8 cellular contexts compared by ENCODE assay signal in genomic region chr20:5078399-5078958, GRCh38. TPM values are rescaled to one million over a fixed set of nuclear protein-coding genes. Genes with fewer than 3 reads are reported as not detected.
DNase-seq lines count a peak whose midpoint lies in the region; ATAC-seq and TF ChIP-seq lines count a peak whose summit lies in the region.

No MANE protein-coding gene starts in this region.

- ATAC-seq in GM18517 (IDR thresholded peaks at IDR 0.05; ENCODE audit: unreplicated experiment) (peak; percentile 97), HG02885 (IDR thresholded peaks at IDR 0.05; ENCODE audit: poor library complexity, unreplicated experiment) (peak; percentile 97), Right ventricle myocardium inferior (peak; percentile 70)
- ATAC-seq in activated T-cell treated with anti-CD3 and anti-CD28 coated beads, Interleukin-2, amount 50 U/mL, for 4 hours, result peak; percentile 96 to 97

- H3K4me3 ChIP-seq in OCI-LY3 (ENCODE audit: low read length) (peak overlapping the region; percentile 56), H7 (ENCODE audit: insufficient read depth, low read depth, low read length) (no peak overlapping the region)

- no peak for TF ChIP-seq CTCF in OCI-LY3 (IDR thresholded peaks at IDR 0.05; ENCODE audit: low read depth, low read length)

- H3K4me1 ChIP-seq in OCI-LY3 (ENCODE audit: low read length), result peaks cover 56% of the 10 kb centered on the region

- peaks cover 37% of the 10 kb centered on the region for H3K4me1 Mint-ChIP-seq in activated T-cell treated with anti-CD3 and anti-CD28 coated beads, Interleukin-2, amount 50 U/mL, for 4 hours (ENCODE audit: low read depth)

- H3K27ac ChIP-seq in OCI-LY3 (ENCODE audit: low read length), result peak overlapping the region; percentile 78

- H4K20me1 ChIP-seq in OCI-LY3 (ENCODE audit: insufficient read depth, low read length), result no peaks in the 10 kb centered on the region

- H3K27me3 ChIP-seq in OCI-LY3 (ENCODE audit: low read depth, low read length) (no peaks in the 10 kb centered on the region), H7 (ENCODE audit: control insufficient read depth, insufficient read depth, low read length) (no peaks in the 10 kb centered on the region)

- no peaks in the 10 kb centered on the region for H3K9me3 Mint-ChIP-seq in activated T-cell treated with anti-CD3 and anti-CD28 coated beads, Interleukin-2, amount 50 U/mL, for 4 hours

- intact Hi-C loops in Right ventricle myocardium inferior (cut with DNase I), result loop anchor here (10.0 kb wide), 1 partner anchor 74 kb away; the partner anchor contains the start of gene SLC23A2

- H3K36me3 Mint-ChIP-seq in activated T-cell treated with anti-CD3 and anti-CD28 coated beads, Interleukin-2, amount 50 U/mL, for 4 hours (ENCODE audit: insufficient read depth), result no peaks in the 10 kb centered on the region

- H3K36me3 ChIP-seq in OCI-LY3 (replicated peaks; ENCODE audit: low read depth, low read length) (no peaks in the 10 kb centered on the region), H7 (replicated peaks; ENCODE audit: control insufficient read depth, insufficient read depth, low read length) (no peaks in the 10 kb centered on the region)

- peak overlapping the region; percentile 86 for H3K4me2 ChIP-seq in OCI-LY3 (ENCODE audit: low read length)

- H3K79me2 ChIP-seq in OCI-LY3 (ENCODE audit: low read length), result no peaks in the 10 kb centered on the region

- peak overlapping the region; percentile 61 for H3K9ac ChIP-seq in OCI-LY3 (ENCODE audit: low read length)

- DNase-seq in activated T-cell treated with anti-CD3 and anti-CD28 coated beads, Interleukin-2, amount 50 U/mL, for 4 hours, result peak; percentile 63
- DNase-seq in Right ventricle myocardium inferior (ENCODE audit: missing footprints) (peak; percentile 82), H7 (no peak), D341Med (ENCODE audit: low spot score) (no peak)
- peak; percentile 24 to 28 for DNase-seq in stimulated activated CD4-positive, alpha-beta T cell treated with anti-CD3 and anti-CD28 coated beads, Interleukin-1b, Interleukin-23, amount 100 ng/mL, for 1 hour (ENCODE audit: low read depth in 2 of 2)

- peak overlapping the region; percentile 23 for H2AFZ ChIP-seq in OCI-LY3 (ENCODE audit: low read depth, low read length)

- H3K9me3 ChIP-seq in OCI-LY3 (ENCODE audit: insufficient read depth, low read length), result no peaks in the 10 kb centered on the region

- H3K4me3 Mint-ChIP-seq in activated T-cell treated with anti-CD3 and anti-CD28 coated beads, Interleukin-2, amount 50 U/mL, for 4 hours, result peak overlapping the region; percentile 45

- no peaks in the 10 kb centered on the region for H3K27me3 Mint-ChIP-seq in activated T-cell treated with anti-CD3 and anti-CD28 coated beads, Interleukin-2, amount 50 U/mL, for 4 hours (ENCODE audit: low read depth)

RNA-seq across cellular contexts. Expression of gene TMEM230, which starts 34.4 kb away (rescaled TPM):
- total RNA-seq in activated T-cell treated with anti-CD3 and anti-CD28 coated beads, Interleukin-2, amount 50 U/mL, for 4 hours, result 10 to 100 TPM; 54.0 to 63.6 (median 59.7) TPM
- total RNA-seq in Right ventricle myocardium inferior, result 86.3 TPM
- 119 and 138 TPM in 2 replicates for total RNA-seq in H7 (2014; rRNA removed; shearing (Covaris generic))

RNA-seq across cellular contexts. Expression of gene PCNA, which starts 41.3 kb away (rescaled TPM):
- total RNA-seq in activated T-cell treated with anti-CD3 and anti-CD28 coated beads, Interleukin-2, amount 50 U/mL, for 4 hours, result 100 to 1,000 TPM; 368 to 469 (median 411) TPM
- 35.8 TPM for total RNA-seq in Right ventricle myocardium inferior
- total RNA-seq in H7 (2014; rRNA removed; shearing (Covaris generic)), result 294 and 304 TPM in 2 replicates

RNA-seq across cellular contexts. Expression of gene CDS2, which starts 48.3 kb away (rescaled TPM):
- 10 to 100 TPM; 31.3 to 37.6 (median 35.3) TPM for total RNA-seq in activated T-cell treated with anti-CD3 and anti-CD28 coated beads, Interleukin-2, amount 50 U/mL, for 4 hours
- 57.2 TPM for total RNA-seq in Right ventricle myocardium inferior
- 25.1 and 27.5 TPM in 2 replicates for total RNA-seq in H7 (2014; rRNA removed; shearing (Covaris generic))

Comparison
In these comparisons a context has a peak if more than half of its experiments do, and no peak if none do; other contexts are left out.
1. DNase-seq: peak in activated T-cell treated with anti-CD3 and anti-CD28 coated beads, Interleukin-2, amount 50 U/mL, for 4 hours (single experiment), Right ventricle myocardium inferior (single experiment) and stimulated activated CD4-positive, alpha-beta T cell treated with anti-CD3 and anti-CD28 coated beads, Interleukin-1b, Interleukin-23, amount 100 ng/mL, for 1 hour (2 of 2); none in H7 (single experiment) and D341Med (single experiment).
2. Peak in every context shown above with its lines, with median percentiles within 50 percentile points of each other: ATAC-seq.